35 cellular contexts compared by ENCODE assay signal in genomic region chr15:80170596-80170995, GRCh38.
"Had no signal": no experiment of that assay in that cellular context is flagged by ENCODE, and none has a peak within 500 bp of the region (broad histone marks: within the 10 kb centered on the region; RNA-seq: fewer than 3 reads in every experiment).

No MANE protein-coding gene starts in this region.

- ATAC-seq: activated CD8-positive, alpha-beta T cell treated with anti-CD3 and anti-CD28 coated beads for 36 hours; activated naive CD8-positive, alpha-beta T cell treated with anti-CD3 and anti-CD28 coated beads, Interleukin-2, amount 50 U/mL, for 24 hours; activated T-cell treated with anti-CD3 and anti-CD28 coated beads, Interleukin-2, amount 50 U/mL, for 4 hours; activated T-cell treated with anti-CD3 and anti-CD28 coated beads, Interleukin-2, amount 50 U/mL, for 72 hours; activated T-helper 17 cell treated with anti-CD3 and anti-CD28 coated beads, Interleukin-2, amount 50 U/mL, for 72 hours had no signal

- H3K36me3 ChIP-seq: cardiac muscle cell had no signal

- H3K9me3 ChIP-seq: ascending aorta had no signal

- H3K27ac Mint-ChIP-seq: activated B cell treated with CpG ODN at 0.5 μM for 24 hours; activated CD4-positive, alpha-beta memory T cell treated with anti-CD3 and anti-CD28 coated beads for 36 hours; activated CD4-positive, alpha-beta T cell treated with anti-CD3 and anti-CD28 coated beads, Interleukin-2, amount 10 ng/mL, durations not matched to agents 24 days and 14 days; activated CD8-positive, alpha-beta T cell treated with anti-CD3 and anti-CD28 coated beads for 36 hours; activated naive CD4-positive, alpha-beta T cell treated with anti-CD3 and anti-CD28 coated beads for 36 hours; activated naive CD4-positive, alpha-beta T cell treated with anti-CD3 and anti-CD28 coated beads, Interleukin-2, amount 50 U/mL, for 24 hours; activated naive CD8-positive, alpha-beta T cell; activated naive CD8-positive, alpha-beta T cell treated with anti-CD3 and anti-CD28 coated beads, Interleukin-2, amount 10 ng/mL, durations not matched to agents 7 days and 5 days; activated naive CD8-positive, alpha-beta T cell treated with anti-CD3 and anti-CD28 coated beads, Interleukin-2, amount 50 U/mL, for 24 hours; activated T-cell treated with anti-CD3 and anti-CD28 coated beads, Interleukin-2, amount 50 U/mL, for 72 hours; activated T-helper 1 cell treated with anti-CD3 and anti-CD28 coated beads, Interleukin-12 subunit alpha, Interleukin-12 subunit beta, Interleukin-2, Interleukin-4 antibody, amounts not matched to agents 30 ng/mL and 10 ng/mL and 1 ng/mL, durations not matched to agents 14 hours and 24 hours and 36 hours; activated T-helper 17 cell treated with anti-CD3 and anti-CD28 coated beads, Interleukin-2, amount 50 U/mL, for 72 hours; brain; T-helper 2 cell treated with Interferon-gamma antibody and Interleukin-4, amounts not matched to agents 5 μg/mL and 100 μg/mL, for 36 hours had no signal

- H3K4me3 ChIP-seq: ascending aorta, cardiac muscle cell had no signal

- H3K27me3 ChIP-seq: ascending aorta, cardiac muscle cell had no signal

- H3K9me3 Mint-ChIP-seq: activated B cell treated with CpG ODN at 0.5 μM for 24 hours; activated CD4-positive, alpha-beta memory T cell treated with anti-CD3 and anti-CD28 coated beads for 36 hours; activated CD4-positive, alpha-beta T cell treated with anti-CD3 and anti-CD28 coated beads, Interleukin-2, amount 10 ng/mL, durations not matched to agents 24 days and 14 days; activated CD8-positive, alpha-beta T cell treated with anti-CD3 and anti-CD28 coated beads for 36 hours; activated naive CD4-positive, alpha-beta T cell treated with anti-CD3 and anti-CD28 coated beads for 36 hours; activated naive CD4-positive, alpha-beta T cell treated with anti-CD3 and anti-CD28 coated beads, Interleukin-2, amount 50 U/mL, for 24 hours; activated naive CD8-positive, alpha-beta T cell treated with anti-CD3 and anti-CD28 coated beads, Interleukin-2, amount 10 ng/mL, durations not matched to agents 7 days and 5 days; activated naive CD8-positive, alpha-beta T cell treated with anti-CD3 and anti-CD28 coated beads, Interleukin-2, amount 50 U/mL, for 24 hours; activated T-cell treated with anti-CD3 and anti-CD28 coated beads, Interleukin-2, amount 50 U/mL, for 4 hours; activated T-cell treated with anti-CD3 and anti-CD28 coated beads, Interleukin-2, amount 50 U/mL, for 72 hours; activated T-helper 1 cell treated with anti-CD3 and anti-CD28 coated beads, Interleukin-12 subunit alpha, Interleukin-12 subunit beta, Interleukin-2, Interleukin-4 antibody, amounts not matched to agents 30 ng/mL and 10 ng/mL and 1 ng/mL, durations not matched to agents 14 hours and 24 hours and 36 hours; activated T-helper 17 cell treated with anti-CD3 and anti-CD28 coated beads, Interleukin-2, amount 50 U/mL, for 72 hours; central memory CD8-positive, alpha-beta T cell; T-helper 2 cell treated with Interferon-gamma antibody and Interleukin-4, amounts not matched to agents 5 μg/mL and 100 μg/mL, for 36 hours had no signal

- H3K4me3 Mint-ChIP-seq: activated B cell treated with CpG ODN at 0.5 μM for 24 hours; activated CD4-positive, alpha-beta memory T cell treated with anti-CD3 and anti-CD28 coated beads for 36 hours; activated CD4-positive, alpha-beta T cell treated with anti-CD3 and anti-CD28 coated beads, Interleukin-2, amount 10 ng/mL, durations not matched to agents 24 days and 14 days; activated CD8-positive, alpha-beta T cell treated with anti-CD3 and anti-CD28 coated beads for 36 hours; activated naive CD4-positive, alpha-beta T cell treated with anti-CD3 and anti-CD28 coated beads for 36 hours; activated naive CD4-positive, alpha-beta T cell treated with anti-CD3 and anti-CD28 coated beads, Interleukin-2, amount 50 U/mL, for 24 hours; activated naive CD8-positive, alpha-beta T cell; activated naive CD8-positive, alpha-beta T cell treated with anti-CD3 and anti-CD28 coated beads, Interleukin-2, amount 10 ng/mL, durations not matched to agents 7 days and 5 days; activated naive CD8-positive, alpha-beta T cell treated with anti-CD3 and anti-CD28 coated beads, Interleukin-2, amount 50 U/mL, for 24 hours; activated T-cell treated with anti-CD3 and anti-CD28 coated beads, Interleukin-2, amount 50 U/mL, for 4 hours; activated T-cell treated with anti-CD3 and anti-CD28 coated beads, Interleukin-2, amount 50 U/mL, for 72 hours; activated T-helper 1 cell treated with anti-CD3 and anti-CD28 coated beads, Interleukin-12 subunit alpha, Interleukin-12 subunit beta, Interleukin-2, Interleukin-4 antibody, amounts not matched to agents 30 ng/mL and 10 ng/mL and 1 ng/mL, durations not matched to agents 14 hours and 24 hours and 36 hours; activated T-helper 17 cell treated with anti-CD3 and anti-CD28 coated beads, Interleukin-2, amount 50 U/mL, for 72 hours; brain; central memory CD8-positive, alpha-beta T cell; T-helper 2 cell treated with Interferon-gamma antibody and Interleukin-4, amounts not matched to agents 5 μg/mL and 100 μg/mL, for 36 hours had no signal

- FAIRE-seq: bronchial epithelial cell, TTC549 had no signal

- DNase-seq: activated B cell treated with CpG ODN at 0.5 μM for 24 hours; activated CD4-positive, alpha-beta memory T cell treated with anti-CD3 and anti-CD28 coated beads for 36 hours; activated CD4-positive, alpha-beta T cell treated with anti-CD3 and anti-CD28 coated beads for 4 hours; activated CD4-positive, alpha-beta T cell treated with anti-CD3 and anti-CD28 coated beads, Interleukin-2, amount 10 ng/mL, durations not matched to agents 24 days and 14 days; activated CD4-positive, CD25-positive, alpha-beta regulatory T cell treated with anti-CD3 and anti-CD28 coated beads, Interleukin-2, amount 50 U/mL, for 72 hours; activated CD8-positive, alpha-beta memory T cell treated with anti-CD3 and anti-CD28 coated beads, Interleukin-2, amount 50 U/mL, for 4 hours; activated CD8-positive, alpha-beta T cell treated with anti-CD3 and anti-CD28 coated beads for 36 hours; activated effector memory CD4-positive, alpha-beta T cell treated with anti-CD3 and anti-CD28 coated beads, Interleukin-2, amount 50 U/mL, for 16 hours; activated gamma-delta T cell treated with Interleukin-2 at 50 U/mL for 16 hours; activated naive CD4-positive, alpha-beta T cell; activated naive CD4-positive, alpha-beta T cell treated with anti-CD3 and anti-CD28 coated beads for 36 hours; activated naive CD8-positive, alpha-beta T cell treated with anti-CD3 and anti-CD28 coated beads, Interleukin-2, amount 10 ng/mL, durations not matched to agents 7 days and 5 days; activated naive CD8-positive, alpha-beta T cell treated with anti-CD3 and anti-CD28 coated beads, Interleukin-2, amount 50 U/mL, for 24 hours; activated T-cell treated with anti-CD3 and anti-CD28 coated beads for 4 hours; activated T-cell treated with anti-CD3 and anti-CD28 coated beads, Interleukin-2, amount 50 U/mL, for 1 hour; activated T-cell treated with anti-CD3 and anti-CD28 coated beads, Interleukin-2, amount 50 U/mL, for 4 hours; activated T-cell treated with anti-CD3 and anti-CD28 coated beads, Interleukin-2, amount 50 U/mL, for 72 hours; amygdala; anterior cingulate cortex; caudate nucleus; cerebellar nuclear complex; T-helper 2 cell; T-helper 9 cell had no signal

- H3K4me1 Mint-ChIP-seq: activated B cell treated with CpG ODN at 0.5 μM for 24 hours; activated CD4-positive, alpha-beta T cell treated with anti-CD3 and anti-CD28 coated beads, Interleukin-2, amount 10 ng/mL, durations not matched to agents 24 days and 14 days; activated naive CD4-positive, alpha-beta T cell treated with anti-CD3 and anti-CD28 coated beads, Interleukin-2, amount 50 U/mL, for 24 hours; activated naive CD8-positive, alpha-beta T cell treated with anti-CD3 and anti-CD28 coated beads, Interleukin-2, amount 50 U/mL, for 24 hours; activated T-helper 17 cell treated with anti-CD3 and anti-CD28 coated beads, Interleukin-2, amount 50 U/mL, for 72 hours; brain; central memory CD8-positive, alpha-beta T cell had no signal

- H3K27ac ChIP-seq: ascending aorta, cardiac muscle cell, VCaP had no signal

- H3K27me3 Mint-ChIP-seq: activated B cell treated with CpG ODN at 0.5 μM for 24 hours; activated CD4-positive, alpha-beta memory T cell treated with anti-CD3 and anti-CD28 coated beads for 36 hours; activated CD4-positive, alpha-beta T cell treated with anti-CD3 and anti-CD28 coated beads, Interleukin-2, amount 10 ng/mL, durations not matched to agents 24 days and 14 days; activated CD8-positive, alpha-beta T cell treated with anti-CD3 and anti-CD28 coated beads for 36 hours; activated naive CD4-positive, alpha-beta T cell treated with anti-CD3 and anti-CD28 coated beads, Interleukin-2, amount 50 U/mL, for 24 hours; activated naive CD8-positive, alpha-beta T cell; activated naive CD8-positive, alpha-beta T cell treated with anti-CD3 and anti-CD28 coated beads, Interleukin-2, amount 10 ng/mL, durations not matched to agents 7 days and 5 days; activated naive CD8-positive, alpha-beta T cell treated with anti-CD3 and anti-CD28 coated beads, Interleukin-2, amount 50 U/mL, for 24 hours; activated T-helper 17 cell treated with anti-CD3 and anti-CD28 coated beads, Interleukin-2, amount 50 U/mL, for 72 hours; brain; central memory CD8-positive, alpha-beta T cell had no signal
